In genomic region chr10:119398996-119399395, GRCh38 we compare ENCODE assay signal across 26 cellular contexts.
A peak's percentile ranks its signal among the peaks of the same experiment; 100 is the strongest.
DNase-seq lines count a peak whose midpoint lies in the region; TF ChIP-seq lines count a peak whose summit lies in the region.
"Had no signal": no experiment of that assay in that cellular context is flagged by ENCODE, and none has a peak within 500 bp of the region (broad histone marks: within the 10 kb centered on the region; RNA-seq: fewer than 3 reads in every experiment).

No MANE protein-coding gene starts in this region.

- no peak overlapping the region for H2AK5ac ChIP-seq in mesenchymal stem cell (ENCODE audit: low read length, severe bottlenecking)

- no peak overlapping the region for H3K14ac ChIP-seq in mesenchymal stem cell (ENCODE audit: low read length in 2 of 2)

- no peak overlapping the region for H2BK5ac ChIP-seq in mesenchymal stem cell (ENCODE audit: low read depth, low read length, poor library complexity, severe bottlenecking)

- WGBS in esophagus squamous epithelium, 2 donors: 74 to 79% methylated on average over 3 to 5 of the region's 5 CpGs
- whole genome bisulfite sequencing in mesenchymal stem cell: 68% methylated on average over 5 of the region's 5 CpGs
- 75 to 81% methylated on average over 2 to 5 of the region's 5 CpGs for WGBS in transverse colon (ENCODE audit: low coverage in 1 of 2), 2 donors
- 87 to 88% methylated on average over 5 of the region's 5 CpGs for WGBS in GM23248 (ENCODE audit: low coverage in 1 of 2, low lambda C conversion rate in 2 of 2, missing lambda C conversion rate in 2 of 2), 2 experiments

- H3K36me3 ChIP-seq in esophagus squamous epithelium: peaks cover 0 to 12% (median 0%) of the 10 kb centered on the region in 3 donors
- peaks cover 13 to 15% of the 10 kb centered on the region in 2 experiments for H3K36me3 ChIP-seq in mesenchymal stem cell (ENCODE audit: control insufficient read depth in 1 of 2, insufficient read depth in 2 of 2, low read depth in 1 of 2, low read length in 2 of 2)
- H3K36me3 ChIP-seq in transverse colon: no peaks in the 10 kb centered on the region
- H3K36me3 ChIP-seq in GM23248 (ENCODE audit: low read depth): no peaks in the 10 kb centered on the region
- H3K36me3 ChIP-seq: SJSA1 had no signal

- 0 out of 2 replicates have a peak, but pooled peaks cover 1% of the 10 kb centered on the region for H3K79me2 ChIP-seq in GM23248 (ENCODE audit: insufficient read depth)

- in situ Hi-C loops in transverse colon (cut with MboI; ENCODE audit: low pct_ligation_motif_present in 1 of 4, low pct_unique_long_range_greater_than_20kb in 1 of 4, low sequenced_read_pairs in 3 of 4): no loop called here
- in situ Hi-C loops in GM23248 (cut with MboI): no loop called here

- H2BK120ac ChIP-seq in mesenchymal stem cell (ENCODE audit: low read depth, low read length): peak overlapping the region; percentile 2

- peak overlapping the region; percentile 85 for H4K91ac ChIP-seq in mesenchymal stem cell (ENCODE audit: low read length)

- H2BK15ac ChIP-seq in mesenchymal stem cell (ENCODE audit: low read depth, poor library complexity, severe bottlenecking): no peak overlapping the region

- peak overlapping the region; percentile 34 to 79 for H3K18ac ChIP-seq in mesenchymal stem cell (ENCODE audit: low read depth in 1 of 2, low read length in 2 of 2)

- H2BK12ac ChIP-seq in mesenchymal stem cell (ENCODE audit: low read length in 2 of 2): peak overlapping the region in 1 of 2 experiments; percentile 81

- H3K4me1 Mint-ChIP-seq in activated naive CD4-positive, alpha-beta T cell treated with anti-CD3 and anti-CD28 coated beads, Interleukin-2, amount 50 U/mL, for 24 hours: peaks cover 9% of the 10 kb centered on the region

- peak overlapping the region; percentile 19 for H4K8ac ChIP-seq in mesenchymal stem cell (ENCODE audit: low read length)

- H3K27ac ChIP-seq in esophagus squamous epithelium (peak overlapping the region in 3 of 4 donors; percentile 0 to 59 (median 46)), mesenchymal stem cell (ENCODE audit: low read length, poor library complexity, severe bottlenecking) (no peak overlapping the region), transverse colon (peak overlapping the region in 3 of 4 donors; percentile 6 to 11 (median 8)), GM23248 (no peak overlapping the region)
- H3K27ac ChIP-seq: 22Rv1, coronary artery, sigmoid colon, SJSA1, upper lobe of right lung had no signal

- 0 out of 2 replicates have a peak, but pooled peaks cover 14% of the 10 kb centered on the region for H3F3A ChIP-seq in GM23248 (ENCODE audit: insufficient read depth)

- no peaks in the 10 kb centered on the region for H3K36me3 Mint-ChIP-seq in activated naive CD4-positive, alpha-beta T cell treated with anti-CD3 and anti-CD28 coated beads, Interleukin-2, amount 50 U/mL, for 24 hours

- H3K27me3 Mint-ChIP-seq in activated naive CD4-positive, alpha-beta T cell treated with anti-CD3 and anti-CD28 coated beads, Interleukin-2, amount 50 U/mL, for 24 hours: no peaks in the 10 kb centered on the region
- H3K27me3 Mint-ChIP-seq: activated naive CD8-positive, alpha-beta T cell treated with anti-CD3 and anti-CD28 coated beads, Interleukin-2, amount 50 U/mL, for 24 hours; CD4-positive, CD25-positive, alpha-beta regulatory T cell; effector memory CD8-positive, alpha-beta T cell had no signal

- no peaks in the 10 kb centered on the region for H3K9me3 Mint-ChIP-seq in activated naive CD4-positive, alpha-beta T cell treated with anti-CD3 and anti-CD28 coated beads, Interleukin-2, amount 50 U/mL, for 24 hours
- H3K9me3 Mint-ChIP-seq: activated naive CD8-positive, alpha-beta T cell treated with anti-CD3 and anti-CD28 coated beads, Interleukin-2, amount 50 U/mL, for 24 hours; CD4-positive, CD25-positive, alpha-beta regulatory T cell; effector memory CD8-positive, alpha-beta T cell had no signal

- H3K27me3 ChIP-seq in esophagus squamous epithelium (no peaks in the 10 kb centered on the region), mesenchymal stem cell (ENCODE audit: control insufficient read depth in 1 of 2, insufficient read depth in 1 of 2, low read length in 2 of 2) (no peaks in the 10 kb centered on the region), transverse colon (no peaks in the 10 kb centered on the region), GM23248 (replicated peaks; ENCODE audit: insufficient read depth) (no peaks in the 10 kb centered on the region)
- H3K27me3 ChIP-seq: sigmoid colon, SJSA1, upper lobe of right lung had no signal

- no peaks in the 10 kb centered on the region for H3K9me3 ChIP-seq in esophagus squamous epithelium
- no peaks in the 10 kb centered on the region for H3K9me3 ChIP-seq in mesenchymal stem cell (ENCODE audit: control insufficient read depth, low read length)
- H3K9me3 ChIP-seq in transverse colon: no peaks in the 10 kb centered on the region
- H3K9me3 ChIP-seq in GM23248 (ENCODE audit: low read depth): no peaks in the 10 kb centered on the region
- H3K9me3 ChIP-seq: sigmoid colon, SJSA1, upper lobe of right lung had no signal

- peak overlapping the region; percentile 17 for H3K27ac Mint-ChIP-seq in activated naive CD4-positive, alpha-beta T cell treated with anti-CD3 and anti-CD28 coated beads, Interleukin-2, amount 50 U/mL, for 24 hours
- H3K27ac Mint-ChIP-seq: activated naive CD8-positive, alpha-beta T cell treated with anti-CD3 and anti-CD28 coated beads, Interleukin-2, amount 50 U/mL, for 24 hours had no signal

- H3K4ac ChIP-seq in mesenchymal stem cell (ENCODE audit: low read depth in 1 of 2, low read length in 2 of 2): peak overlapping the region in 1 of 2 experiments; percentile 60

- H3K4me3 ChIP-seq in esophagus squamous epithelium (no peak overlapping the region), mesenchymal stem cell (ENCODE audit: insufficient read depth in 1 of 2, low read depth in 1 of 2, low read length in 2 of 2) (no peak overlapping the region), transverse colon (no peak overlapping the region), GM23248 (no peak overlapping the region)
- H3K4me3 ChIP-seq: coronary artery, sigmoid colon, SJSA1, upper lobe of right lung had no signal

- H3K79me1 ChIP-seq in mesenchymal stem cell (replicated peaks; ENCODE audit: low read length, poor library complexity, severe bottlenecking): no peaks in the 10 kb centered on the region

- TF ChIP-seq CTCF in esophagus squamous epithelium (IDR thresholded peaks at IDR 0.05) (no peak), transverse colon (IDR thresholded peaks at IDR 0.05) (no peak)

- H3K9ac ChIP-seq in mesenchymal stem cell (ENCODE audit: low read length) (no peak overlapping the region), GM23248 (no peak overlapping the region)

- intact Hi-C loops in esophagus squamous epithelium (cut with DNase I) (no loop called here), transverse colon (cut with DNase I; ENCODE audit: low total_unique reads) (loop anchor here (5.0 kb wide), 1 partner anchor 37 kb away; no protein-coding TSS in a partner anchor)

- no peak for TF ChIP-seq EP300 in transverse colon (IDR thresholded peaks at IDR 0.05; ENCODE audit: low read depth)

- H4K20me1 ChIP-seq in GM23248 (ENCODE audit: insufficient read depth): no peaks in the 10 kb centered on the region

- no peak for TF ChIP-seq POLR2A in esophagus squamous epithelium (IDR thresholded peaks at IDR 0.05)
- no peak for TF ChIP-seq POLR2A in transverse colon (IDR thresholded peaks at IDR 0.05)

- no peak overlapping the region for H3K4me3 Mint-ChIP-seq in activated naive CD4-positive, alpha-beta T cell treated with anti-CD3 and anti-CD28 coated beads, Interleukin-2, amount 50 U/mL, for 24 hours
- H3K4me3 Mint-ChIP-seq: activated naive CD8-positive, alpha-beta T cell treated with anti-CD3 and anti-CD28 coated beads, Interleukin-2, amount 50 U/mL, for 24 hours; CD4-positive, CD25-positive, alpha-beta regulatory T cell; effector memory CD8-positive, alpha-beta T cell had no signal

- H3K4me2 ChIP-seq in mesenchymal stem cell (ENCODE audit: low read length, poor library complexity, severe bottlenecking) (no peak overlapping the region), GM23248 (ENCODE audit: unreplicated experiment) (no peak overlapping the region)

- no peak overlapping the region for H3K23ac ChIP-seq in mesenchymal stem cell (ENCODE audit: low read length in 2 of 2)

- no peak overlapping the region for H2AFZ ChIP-seq in mesenchymal stem cell (ENCODE audit: low read depth, low read length)
- H2AFZ ChIP-seq in GM23248: no peak overlapping the region

- DNase-seq in activated naive CD4-positive, alpha-beta T cell treated with anti-CD3 and anti-CD28 coated beads, Interleukin-2, amount 50 U/mL, for 16 hours: no peak
- DNase-seq in esophagus squamous epithelium (lab: John Stamatoyannopoulos, UW): no peak
- DNase-seq in mesenchymal stem cell: peak; percentile 56
- DNase-seq in transverse colon: no peak
- DNase-seq in GM23248: no peak
- DNase-seq in activated T-cell treated with anti-CD3 and anti-CD28 coated beads, Interleukin-2, amount 50 U/mL, for 1 hour: no peak
- no peak for DNase-seq in superior temporal gyrus (ENCODE audit: extremely low spot score)
- DNase-seq: activated CD4-positive, alpha-beta T cell treated with anti-CD3 and anti-CD28 coated beads for 48 hours; activated gamma-delta T cell; activated naive CD8-positive, alpha-beta T cell treated with anti-CD3 and anti-CD28 coated beads, Interleukin-2, amount 50 U/mL, for 24 hours; caudate nucleus; CD4-positive, CD25-positive, alpha-beta regulatory T cell; effector memory CD8-positive, alpha-beta T cell; erythroblast; GOT3; NCI-H1048; NCI-H1694; NCI-H510A; nucleus accumbens; sigmoid colon; stimulated activated CD4-positive, alpha-beta T cell treated with anti-CD3 and anti-CD28 coated beads, Interleukin-4, amount 100 ng/mL, for 1 hour; upper lobe of right lung had no signal

- H3K9me2 ChIP-seq in GM23248 (ENCODE audit: insufficient read depth): no peaks in the 10 kb centered on the region

- H3K4me1 ChIP-seq in esophagus squamous epithelium: peaks cover 0 to 51% (median 23%) of the 10 kb centered on the region in 3 donors
- peaks cover 10% of the 10 kb centered on the region for H3K4me1 ChIP-seq in mesenchymal stem cell (ENCODE audit: control insufficient read depth, insufficient read depth, low read depth, low read length)
- peaks cover 4 to 23% (median 6%) of the 10 kb centered on the region in 4 donors for H3K4me1 ChIP-seq in transverse colon
- peaks cover 14% of the 10 kb centered on the region for H3K4me1 ChIP-seq in GM23248 (ENCODE audit: insufficient read depth)

Comparison
In these comparisons a context has a peak if more than half of its experiments do, and no peak if none do; other contexts are left out.
1. H3K27ac ChIP-seq: peak in esophagus squamous epithelium (3 of 4) and transverse colon (3 of 4); none in mesenchymal stem cell (single experiment) and GM23248 (single experiment).